In the genomic region with DNA sequence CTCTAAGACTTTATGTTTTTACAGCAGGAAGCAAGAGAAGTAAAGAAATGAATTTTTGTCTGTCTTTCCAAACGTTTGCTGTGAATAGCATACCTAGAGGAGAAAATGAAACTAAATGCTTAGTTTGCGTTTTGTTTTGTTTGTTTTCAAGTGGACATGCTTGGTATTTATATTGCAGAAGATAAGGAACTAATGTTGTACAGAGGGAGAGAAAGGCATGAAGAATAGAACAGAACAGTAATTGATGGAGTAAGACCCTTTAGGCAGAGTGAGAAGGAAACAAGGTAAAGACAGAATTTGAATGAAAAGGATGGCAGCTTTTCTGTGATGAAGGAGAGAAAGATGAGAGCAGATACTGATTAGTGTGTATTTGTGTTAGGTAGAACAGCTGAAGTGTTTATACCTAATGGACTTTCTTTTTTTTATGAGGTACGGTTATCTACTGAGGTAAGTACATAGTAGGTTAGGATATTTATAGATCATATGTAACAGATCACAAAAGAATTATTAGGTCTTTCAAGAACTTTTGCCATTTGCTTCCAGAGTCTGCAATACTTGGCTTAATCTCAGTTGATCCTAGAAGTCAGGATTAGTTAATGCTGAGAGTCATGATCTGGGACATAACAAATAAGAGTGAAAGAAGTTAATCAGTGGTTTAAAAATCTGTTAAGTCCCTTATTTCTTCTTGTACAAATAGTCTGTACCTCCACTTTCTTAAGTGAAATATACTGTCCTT, we compare ENCODE assay signal across 9 cellular contexts. TPM values are rescaled to one million over a fixed set of nuclear protein-coding genes. Genes with fewer than 3 reads are reported as not detected.
A peak's percentile ranks its signal among the peaks of the same experiment; 100 is the strongest.
DNase-seq lines count a peak whose midpoint lies in the region; ATAC-seq and TF ChIP-seq lines count a peak whose summit lies in the region.
"Had no signal": no experiment of that assay in that cellular context is flagged by ENCODE, and none has a peak within 500 bp of the region (broad histone marks: within the 10 kb centered on the region; RNA-seq: fewer than 3 reads in every experiment).

No MANE protein-coding gene starts in this region.

- H3K9ac ChIP-seq in BLaER1: no peak overlapping the region; the same call in 1 of the 2 replicates
- no peak overlapping the region for H3K9ac ChIP-seq in SU-DHL-6 (ENCODE audit: low read length)

- no peaks in the 10 kb centered on the region for H4K20me1 ChIP-seq in BLaER1
- no peaks in the 10 kb centered on the region for H4K20me1 ChIP-seq in SU-DHL-6 (ENCODE audit: low read depth, low read length)

- no peaks in the 10 kb centered on the region for H3K9me3 Mint-ChIP-seq in type B pancreatic cell

- no peaks in the 10 kb centered on the region for H3K9me2 ChIP-seq in SU-DHL-6 (replicated peaks; ENCODE audit: insufficient read depth, low read length)

- H3K4me2 ChIP-seq in BLaER1 (peak overlapping the region; percentile 42), SU-DHL-6 (ENCODE audit: low read depth, low read length, poor library complexity, severe bottlenecking) (peak overlapping the region; percentile 41)

- H3K36me3 Mint-ChIP-seq in type B pancreatic cell: peaks cover 10% of the 10 kb centered on the region

- no peaks in the 10 kb centered on the region for H3K27me3 Mint-ChIP-seq in type B pancreatic cell

- no peak overlapping the region for H2AFZ ChIP-seq in SU-DHL-6 (ENCODE audit: low read depth, low read length, severe bottlenecking)

- H3K36me3 ChIP-seq in BLaER1: 0 out of 2 replicates have a peak, but pooled peaks cover 6% of the 10 kb centered on the region
- no peaks in the 10 kb centered on the region for H3K36me3 ChIP-seq in SU-DHL-6 (ENCODE audit: low read length)
- H3K36me3 ChIP-seq in heart left ventricle: peaks cover 0 to 26% (median 0%) of the 10 kb centered on the region in 9 donors
- H3K36me3 ChIP-seq in tibial nerve: peaks cover 0 to 29% (median 0%) of the 10 kb centered on the region in 3 donors

- peak overlapping the region; percentile 51 for H3K27ac Mint-ChIP-seq in type B pancreatic cell

- ATAC-seq in GM21717 (IDR thresholded peaks at IDR 0.05; ENCODE audit: unreplicated experiment) (peak; percentile 83), heart left ventricle (peak in 3 of 4 donors; percentile 27 to 37 (median 30))

- H3K27me3 ChIP-seq in BLaER1: no peaks in the 10 kb centered on the region
- no peaks in the 10 kb centered on the region for H3K27me3 ChIP-seq in SU-DHL-6 (ENCODE audit: low read length)
- H3K27me3 ChIP-seq in heart left ventricle: no peaks in the 10 kb centered on the region
- no peaks in the 10 kb centered on the region for H3K27me3 ChIP-seq in tibial nerve

- TF ChIP-seq CTCF in SU-DHL-6 (IDR thresholded peaks at IDR 0.05; ENCODE audit: insufficient read depth, low read length, poor library complexity, severe bottlenecking) (no peak), heart left ventricle (IDR thresholded peaks at IDR 0.05) (no peak), type B pancreatic cell (conservative IDR thresholded peaks at IDR 0.05) (no peak), tibial nerve (IDR thresholded peaks at IDR 0.05) (peak in 1 of 5 experiments; percentile 22)

- intact Hi-C loops in heart left ventricle (cut with DNase I): loop anchor here (5.0 to 10.0 kb wide), 18 partner anchors 38 to 540 kb away; partner anchors contain the start of gene USP53 (in 2 of the 10)

- peaks cover 9% of the 10 kb centered on the region for H3K4me1 Mint-ChIP-seq in type B pancreatic cell (ENCODE audit: unreplicated experiment)

- 6 to 10% (median 6%) methylated on average over 3 of the region's 3 CpGs for WGBS in heart left ventricle, 4 donors
- 7 to 8% methylated on average over 3 of the region's 3 CpGs for WGBS in tibial nerve, 2 donors

- H3K4me1 ChIP-seq in BLaER1: no peaks in the 10 kb centered on the region
- peaks cover 5 to 58% (median 24%) of the 10 kb centered on the region in 12 donors for H3K4me1 ChIP-seq in heart left ventricle
- peaks cover 0 to 76% (median 18%) of the 10 kb centered on the region in 4 donors for H3K4me1 ChIP-seq in tibial nerve

- no peaks in the 10 kb centered on the region for H3F3A ChIP-seq in SU-DHL-6 (ENCODE audit: insufficient read depth)

- no peaks in the 10 kb centered on the region for H3K9me3 ChIP-seq in BLaER1
- H3K9me3 ChIP-seq in SU-DHL-6 (ENCODE audit: insufficient read depth, low read length): no peaks in the 10 kb centered on the region
- no peaks in the 10 kb centered on the region for H3K9me3 ChIP-seq in heart left ventricle
- no peaks in the 10 kb centered on the region for H3K9me3 ChIP-seq in tibial nerve

- no peak overlapping the region for H3K4me3 ChIP-seq in BLaER1
- no peak overlapping the region for H3K4me3 ChIP-seq in SU-DHL-6 (ENCODE audit: insufficient read depth, low read length, poor library complexity, severe bottlenecking)
- peak overlapping the region in 6 of 12 donors; percentile 6 to 35 (median 26) for H3K4me3 ChIP-seq in heart left ventricle
- peak overlapping the region in 1 of 4 donors; percentile 13 for H3K4me3 ChIP-seq in tibial nerve

- peak overlapping the region; percentile 50 for H3K4me3 Mint-ChIP-seq in type B pancreatic cell

- DNase-seq in heart left ventricle: no peak
- DNase-seq in type B pancreatic cell (ENCODE audit: extremely low spot score, unreplicated experiment): no peak
- no peak for DNase-seq in iPS-NIHi7 (ENCODE audit: extremely low spot score)
- no peak for DNase-seq in tibial nerve (ENCODE audit: low spot score in 2 of 2)
- DNase-seq in stimulated activated CD4-positive, alpha-beta T cell treated with anti-CD3 and anti-CD28 coated beads, Interleukin-2, amount 100 ng/mL, for 24 hours: no peak

- no peaks in the 10 kb centered on the region for H3K79me2 ChIP-seq in SU-DHL-6 (ENCODE audit: insufficient read depth, low read length)

- H3K27ac ChIP-seq in BLaER1 (no peak overlapping the region), SU-DHL-6 (ENCODE audit: low read depth, low read length) (no peak overlapping the region), heart left ventricle (peak overlapping the region in 10 of 12 donors; percentile 24 to 72 (median 50)), tibial nerve (peak overlapping the region in 2 of 4 donors; percentile 51 to 62)

- no peak for TF ChIP-seq POLR2A in heart left ventricle (IDR thresholded peaks at IDR 0.05)
- no peak for TF ChIP-seq POLR2A in tibial nerve (IDR thresholded peaks at IDR 0.05)

- no peak for TF ChIP-seq EP300 in tibial nerve (IDR thresholded peaks at IDR 0.05)

RNA-seq across cellular contexts. Expression of gene FABP2, which starts 36.9 kb away (rescaled TPM):
- total RNA-seq in heart left ventricle (1 to 10 TPM in 2 of 9 donors, under 1 TPM in 1, not detected in 6; 0.15 to 2.9 (median 2.5) TPM), type B pancreatic cell (ENCODE audit: low replicate concordance) (4.1 and 12.4 TPM in 2 replicates), tibial nerve (not detected)
- 1 to 10 TPM in 1 of 2 donors, not detected in 1; 1.1 TPM for polyA plus RNA-seq in heart left ventricle
- polyA plus RNA-seq: esophagus had no signal

Comparison
In these comparisons a context has a peak if more than half of its experiments do, and no peak if none do; other contexts are left out.
1. H3K27ac ChIP-seq: peak in heart left ventricle (10 of 12); none in BLaER1 (single experiment) and SU-DHL-6 (single experiment).